In genomic region chr7:27740449-27741086, GRCh38 we compare ENCODE assay signal across 8 cellular contexts. TPM values are rescaled to one million over a fixed set of nuclear protein-coding genes. Genes with fewer than 3 reads are reported as not detected.
DNase-seq lines count a peak whose midpoint lies in the region; ATAC-seq and TF ChIP-seq lines count a peak whose summit lies in the region.

No MANE protein-coding gene starts in this region.

- CTCF ChIA-PET in Caco-2 (lab: Charles Lee) = interaction anchor here (0.8 to 1.2 kb wide), 3 partner anchors 78 to 544 kb away, joined by 4 to 6 read pairs (median 5); partner anchors contain the start of gene HIBADH

- H3K9me3 Mint-ChIP-seq in Caco-2 (ENCODE audit: unreplicated experiment) = no peaks in the 10 kb centered on the region
- no peaks in the 10 kb centered on the region for H3K9me3 Mint-ChIP-seq in endodermal cell

- H3K36me3 Mint-ChIP-seq in Caco-2 (ENCODE audit: insufficient read depth, unreplicated experiment) (peaks cover 30% of the 10 kb centered on the region), endodermal cell (ENCODE audit: low read depth) (peaks cover 6% of the 10 kb centered on the region)

- no peak for TF ChIP-seq CTCF in Caco-2 (IDR thresholded peaks at IDR 0.05; ENCODE audit: insufficient read depth in 1 of 2, low read depth in 1 of 2, low read length in 1 of 2, severe bottlenecking in 1 of 2, unreplicated experiment in 1 of 2)
- no peak for TF ChIP-seq CTCF in endodermal cell (conservative IDR thresholded peaks at IDR 0.05)

- H3K36me3 ChIP-seq in Caco-2 (ENCODE audit: control insufficient read depth, insufficient read depth, low read length) (no peaks in the 10 kb centered on the region), endodermal cell (ENCODE audit: control insufficient read depth, insufficient read depth, low read length) (no peaks in the 10 kb centered on the region), mesodermal cell (ENCODE audit: control insufficient read depth, insufficient read depth, low read length) (no peaks in the 10 kb centered on the region)

- H3K27ac Mint-ChIP-seq in Caco-2 (ENCODE audit: unreplicated experiment) (peak overlapping the region; percentile 87), endodermal cell (peak overlapping the region; percentile 99)

- DNase-seq in Caco-2 (peak; percentile 97 to 98), HT1080 (ENCODE audit: low read depth) (peak; percentile 78), NOMO-1 (lab: John Stamatoyannopoulos, UW; ENCODE audit: unreplicated experiment in 2 of 2) (peak; percentile 69 to 79), endodermal cell (peak; percentile 98)
- peak; percentile 53 for DNase-seq in activated CD8-positive, alpha-beta memory T cell treated with anti-CD3 and anti-CD28 coated beads, Interleukin-2, amount 50 U/mL, for 24 hours (ENCODE audit: extremely low read depth)
- DNase-seq in stimulated activated CD8-positive, alpha-beta memory T cell treated with anti-CD3 and anti-CD28 coated beads, Interleukin-15, amount 100 ng/mL, for 48 hours (ENCODE audit: low read depth in 2 of 2) = peak; percentile 81 to 84

- peak overlapping the region; percentile 97 for H3K9ac ChIP-seq in endodermal cell (ENCODE audit: extremely low read depth, low read length, poor library complexity, severe bottlenecking)

- ATAC-seq in GM21381 (IDR thresholded peaks at IDR 0.05; ENCODE audit: unreplicated experiment) = peak; percentile 68

- H3K27me3 Mint-ChIP-seq in Caco-2 (ENCODE audit: insufficient read depth, unreplicated experiment) (no peaks in the 10 kb centered on the region), endodermal cell (ENCODE audit: insufficient read depth) (peaks cover 3% of the 10 kb centered on the region)

- WGBS in endodermal cell (ENCODE audit: insufficient coverage in 1 of 2, insufficient read length in 1 of 2), 2 experiments = 0% methylated on average over 28 to 49 of the region's 49 CpGs
- WGBS in mesodermal cell (ENCODE audit: insufficient coverage in 2 of 2), 2 experiments = 0% methylated on average over 25 to 42 of the region's 49 CpGs

- H3K27ac ChIP-seq in endodermal cell (ENCODE audit: low read depth, low read length) (peak overlapping the region; percentile 82), mesodermal cell (ENCODE audit: low read depth, low read length, severe bottlenecking) (peak overlapping the region; percentile 89)

- intact Hi-C loops in Caco-2 (cut with micrococcal nuclease; ENCODE audit: unreplicated experiment) = loop anchor here (1.0 to 10.0 kb wide), 2 partner anchors 77 to 284 kb away; no protein-coding TSS in a partner anchor

- H3K4me3 ChIP-seq in Caco-2 (ENCODE audit: low read depth, low read length) = peak overlapping the region; percentile 88
- peak overlapping the region; percentile 96 for H3K4me3 ChIP-seq in endodermal cell (ENCODE audit: low read length)
- H3K4me3 ChIP-seq in mesodermal cell (ENCODE audit: extremely low read depth, insufficient read depth, low read length, poor library complexity, severe bottlenecking) = peak overlapping the region; percentile 98

- POLR2A ChIA-PET in Caco-2 (lab: Charles Lee) = interaction anchor here (0.5 to 1.2 kb wide), 6 partner anchors 9 to 1502 kb away, joined by 3 to 7 read pairs (median 3); no protein-coding TSS in a partner anchor

- H3K4me1 Mint-ChIP-seq in Caco-2 (ENCODE audit: low read depth, unreplicated experiment) = peaks cover 21% of the 10 kb centered on the region
- H3K4me1 Mint-ChIP-seq in endodermal cell = peaks cover 24% of the 10 kb centered on the region

- TSS peak; percentile 37 for BruUV-seq in Caco-2 (replicated peaks; lab: Mats Ljungman, UMichigan)

- peak overlapping the region; percentile 86 for H3K4me3 Mint-ChIP-seq in Caco-2 (ENCODE audit: unreplicated experiment)
- peak overlapping the region; percentile 99 for H3K4me3 Mint-ChIP-seq in endodermal cell

- H3K4me1 ChIP-seq in Caco-2 (peaks cover 40% of the 10 kb centered on the region), endodermal cell (ENCODE audit: control insufficient read depth, insufficient read depth, low read length) (peaks cover 4% of the 10 kb centered on the region), mesodermal cell (ENCODE audit: control insufficient read depth, insufficient read depth, low read length, poor library complexity, severe bottlenecking) (peaks cover 9% of the 10 kb centered on the region)

- H3K9me3 ChIP-seq in Caco-2 = no peaks in the 10 kb centered on the region
- no peaks in the 10 kb centered on the region for H3K9me3 ChIP-seq in endodermal cell (ENCODE audit: control insufficient read depth, low read length)
- no peaks in the 10 kb centered on the region for H3K9me3 ChIP-seq in mesodermal cell (ENCODE audit: control insufficient read depth, low read length)

- H3K27me3 ChIP-seq in Caco-2 (replicated peaks; ENCODE audit: control insufficient read depth, insufficient read depth, low read length) (no peaks in the 10 kb centered on the region), endodermal cell (ENCODE audit: control insufficient read depth, insufficient read depth, low read length, poor library complexity, severe bottlenecking) (no peaks in the 10 kb centered on the region)

RNA-seq across cellular contexts. Expression of gene TAX1BP1, which starts 0.6 kb away (rescaled TPM):
- total RNA-seq in Caco-2 (2022) = 92.4 and 96.8 TPM in 2 replicates
- 41.2 and 53.6 TPM in 2 replicates for total RNA-seq in HT1080 (2014; rRNA removed; shearing (Covaris generic))
- polyA plus RNA-seq in HT1080 (2015; cell fraction: cytosol; rRNA removed) = 77.1 and 92.5 TPM in 2 replicates
- polyA plus RNA-seq in HT1080 (2015; cell fraction: nucleus; rRNA removed) = 95.2 and 103 TPM in 2 replicates
- 100 to 1,000 TPM; 100 to 114 TPM for total RNA-seq in endodermal cell
- polyA plus RNA-seq in endodermal cell (2013, experiment 1 of 2) = 82.4 TPM
- 89.1 TPM for polyA plus RNA-seq in endodermal cell (2013, experiment 2 of 2)
- 123 TPM for polyA plus RNA-seq in mesodermal cell (2013, experiment 1 of 2)
- 144 TPM for polyA plus RNA-seq in mesodermal cell (2013, experiment 2 of 2)

Comparison
In these comparisons a context has a peak if more than half of its experiments do, and no peak if none do; other contexts are left out.
1. Peak in every context shown above with its lines: DNase-seq, ATAC-seq, H3K4me3 ChIP-seq and H3K27ac ChIP-seq.